ENCODE assay signal across 16 cellular contexts in the genomic region with DNA sequence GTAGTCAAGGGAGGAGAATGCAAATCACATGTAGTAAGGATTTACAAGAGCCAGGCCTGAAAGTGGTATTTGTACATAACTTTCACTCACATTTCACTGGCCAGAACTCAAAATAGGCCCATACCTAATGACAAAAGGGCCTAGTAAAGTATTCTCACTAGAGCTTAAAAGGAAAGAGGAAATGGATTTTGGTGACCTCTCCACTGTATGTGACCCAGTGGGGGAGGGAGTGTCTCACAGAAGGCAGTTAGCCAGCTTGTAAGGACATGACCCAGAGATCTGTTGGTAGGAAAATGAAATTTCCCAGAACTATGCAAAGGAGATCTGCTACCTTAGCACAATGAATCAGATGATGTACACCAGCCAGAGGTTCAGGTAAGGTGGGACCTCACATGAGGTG.
DNase-seq lines count a peak whose midpoint lies in the region; ATAC-seq, FAIRE-seq and TF ChIP-seq lines count a peak whose summit lies in the region.
"Had no signal": no experiment of that assay in that cellular context is flagged by ENCODE, and none has a peak within 500 bp of the region (broad histone marks: within the 10 kb centered on the region; RNA-seq: fewer than 3 reads in every experiment).

No MANE protein-coding gene starts in this region.

- in situ Hi-C loops in HepG2 (cut with HindIII; ENCODE audit: extremely low pct_ligation_motif_present, low pct_unique_long_range_greater_than_20kb), result no loop called here
- in situ Hi-C loops in GM13976 (cut with MboI; ENCODE audit: low sequenced_read_pairs, unreplicated experiment), result no loop called here

- TF ChIP-seq EP300 in HepG2 (IDR thresholded peaks at IDR 0.05; ENCODE audit: low read depth in 2 of 2, low read length in 2 of 2), result no peak
- no peak for TF ChIP-seq EP300 in HepG2 (CRISPR knock-in tag; IDR thresholded peaks at IDR 0.05; ENCODE audit: borderline replicate concordance)

- H3K27ac ChIP-seq in liver (ENCODE audit: low read depth in 1 of 2, low read length in 2 of 2) (no peak overlapping the region), HepG2 (ENCODE audit: extremely low read length, insufficient read depth, low read length) (no peak overlapping the region)
- H3K27ac ChIP-seq: BLaER1, HL-60 had no signal

- no peak overlapping the region for H3K9ac ChIP-seq in liver (ENCODE audit: low read depth in 1 of 2, low read length in 2 of 2)
- H3K9ac ChIP-seq in HepG2 (ENCODE audit: insufficient read depth, low read depth, low read length), result no peak overlapping the region
- H3K9ac ChIP-seq: BLaER1 had no signal

- no peaks in the 10 kb centered on the region for H3K36me3 Mint-ChIP-seq in neural crest cell (ENCODE audit: low read depth)
- H3K36me3 Mint-ChIP-seq: CD14-positive monocyte; CD4-positive, alpha-beta memory T cell had no signal

- CTCF ChIA-PET in HepG2 (lab: Yijun Ruan, JAX; ENCODE audit: low intra/inter-chr PET ratio, low total read pairs), result no interaction called here

- H3K27me3 ChIP-seq in liver (ENCODE audit: control insufficient read depth in 4 of 4, insufficient read depth in 4 of 4, low read length in 3 of 4), result no peaks in the 10 kb centered on the region
- 0 out of 5 replicates have a peak, but pooled peaks cover 0 to 3% of the 10 kb centered on the region in 2 experiments for H3K27me3 ChIP-seq in HepG2 (ENCODE audit: control insufficient read depth in 1 of 2, insufficient read depth in 2 of 2, low read length in 2 of 2)
- H3K27me3 ChIP-seq: BLaER1 had no signal

- H3K4me1 ChIP-seq in liver (ENCODE audit: control insufficient read depth in 4 of 4, insufficient read depth in 4 of 4, low read length in 3 of 4) (no peaks in the 10 kb centered on the region), HepG2 (ENCODE audit: insufficient read depth, low read length) (no peaks in the 10 kb centered on the region)
- H3K4me1 ChIP-seq: BLaER1, HAP-1 had no signal

- no peaks in the 10 kb centered on the region; the same call in 1 of the 2 replicates for H4K20me1 ChIP-seq in HepG2 (ENCODE audit: insufficient read depth, low read length)
- H4K20me1 ChIP-seq: BLaER1 had no signal

- intact Hi-C loops in HepG2 (cut with micrococcal nuclease; ENCODE audit: unreplicated experiment), result no loop called here

- H3K4me2 ChIP-seq in HepG2 (ENCODE audit: low read depth, low read length), result no peak overlapping the region
- H3K4me2 ChIP-seq: BLaER1 had no signal

- H2AFZ ChIP-seq in HepG2 (ENCODE audit: low read length), result no peak overlapping the region

- no peaks in the 10 kb centered on the region for H3K79me2 ChIP-seq in HepG2 (ENCODE audit: insufficient read depth, low read length)

- H3K4me1 Mint-ChIP-seq in neural crest cell, result no peaks in the 10 kb centered on the region
- H3K4me1 Mint-ChIP-seq: CD14-positive monocyte; CD4-positive, alpha-beta memory T cell had no signal

- H3K4me3 Mint-ChIP-seq in neural crest cell, result no peak overlapping the region
- H3K4me3 Mint-ChIP-seq: CD14-positive monocyte; CD4-positive, alpha-beta memory T cell had no signal

- no peak overlapping the region for H3K4me3 ChIP-seq in liver (ENCODE audit: low read depth in 1 of 3, low read length in 3 of 3)
- no peak overlapping the region for H3K4me3 ChIP-seq in HepG2 (replicated peaks in 1 of 3; ENCODE audit: insufficient read depth in 1 of 3, low read depth in 2 of 3, low read length in 3 of 3)
- H3K4me3 ChIP-seq: BLaER1, HAP-1 had no signal

- TF ChIP-seq RAD21 in liver (IDR thresholded peaks at IDR 0.05), result peak in 1 of 2 donors; percentile 8
- no peak for TF ChIP-seq RAD21 in HepG2 (CRISPR knock-in tag; IDR thresholded peaks at IDR 0.05)

- peaks cover 37% of the 10 kb centered on the region for H3K27me3 Mint-ChIP-seq in neural crest cell (ENCODE audit: low read depth)
- H3K27me3 Mint-ChIP-seq: CD4-positive, alpha-beta memory T cell had no signal

- FAIRE-seq in HepG2 (lab: Jason Lieb, UNC), result no peak
- FAIRE-seq: GM19239, H1 had no signal

- TF ChIP-seq POLR2A in HepG2 (IDR thresholded peaks at IDR 0.05; ENCODE audit: insufficient read depth in 1 of 2, low read depth in 2 of 2, low read length in 2 of 2), result no peak

- DNase-seq in HepG2 (ENCODE audit: low spot score) (no peak), iPS-NIHi11 (ENCODE audit: low spot score) (peak; percentile 11), neural crest cell (ENCODE audit: low read depth, low spot score) (no peak), D341Med (ENCODE audit: low spot score) (no peak), GM13976 (ENCODE audit: low spot score) (no peak)
- DNase-seq: 8988T; CD4-positive, alpha-beta memory T cell; GF-D8 had no signal

- no peak for TF ChIP-seq CTCF in liver (IDR thresholded peaks at IDR 0.05; ENCODE audit: low read depth, low read length, missing input control)
- no peak for TF ChIP-seq CTCF in HepG2 (CRISPR knock-in tag; IDR thresholded peaks at IDR 0.05)
- TF ChIP-seq CTCF in neural crest cell (conservative IDR thresholded peaks at IDR 0.05), result no peak
- no peak for TF ChIP-seq CTCF in GM13976 (IDR thresholded peaks at IDR 0.05; ENCODE audit: borderline replicate concordance, control extremely low read depth, extremely low read depth, insufficient read depth, missing control alignments)

- H3K9me3 ChIP-seq in liver (ENCODE audit: control insufficient read depth in 4 of 4, low read length in 3 of 4) (no peaks in the 10 kb centered on the region), HepG2 (ENCODE audit: low read length) (no peaks in the 10 kb centered on the region)

- BruUV-seq in HepG2 (replicated peaks; lab: Mats Ljungman, UMichigan), result no TSS peak

- ATAC-seq in HepG2, result no peak
- ATAC-seq in GM18520 (IDR thresholded peaks at IDR 0.05; ENCODE audit: unreplicated experiment), result no peak

- peak overlapping the region; percentile 15 for H3K27ac Mint-ChIP-seq in neural crest cell (ENCODE audit: unreplicated experiment)
- H3K27ac Mint-ChIP-seq: CD4-positive, alpha-beta memory T cell had no signal

- POLR2A ChIA-PET in HepG2 (lab: Yijun Ruan, JAX), result no interaction called here

- peaks cover 10% of the 10 kb centered on the region for H3K9me3 Mint-ChIP-seq in neural crest cell

- H3K36me3 ChIP-seq in liver (ENCODE audit: control insufficient read depth in 4 of 4, insufficient read depth in 3 of 4, low read depth in 1 of 4, low read length in 3 of 4) (no peaks in the 10 kb centered on the region), HepG2 (replicated peaks in 1 of 2; ENCODE audit: control insufficient read depth in 1 of 2, insufficient read depth in 2 of 2, low read length in 2 of 2) (no peaks in the 10 kb centered on the region)
- H3K36me3 ChIP-seq: BLaER1, HAP-1 had no signal

TF ChIP-seq in liver, 16 proteins besides CTCF, POLR2A, EP300 and RAD21 (continues in another document):
- TF ChIP-seq YY1 (IDR thresholded peaks at IDR 0.05) (no peak), RXRA (IDR thresholded peaks at IDR 0.05) (peak; percentile 48 to 49), SP1 (IDR thresholded peaks at IDR 0.05) (no peak), JUND (IDR thresholded peaks at IDR 0.05) (no peak)
- TF ChIP-seq, protein P1, sequence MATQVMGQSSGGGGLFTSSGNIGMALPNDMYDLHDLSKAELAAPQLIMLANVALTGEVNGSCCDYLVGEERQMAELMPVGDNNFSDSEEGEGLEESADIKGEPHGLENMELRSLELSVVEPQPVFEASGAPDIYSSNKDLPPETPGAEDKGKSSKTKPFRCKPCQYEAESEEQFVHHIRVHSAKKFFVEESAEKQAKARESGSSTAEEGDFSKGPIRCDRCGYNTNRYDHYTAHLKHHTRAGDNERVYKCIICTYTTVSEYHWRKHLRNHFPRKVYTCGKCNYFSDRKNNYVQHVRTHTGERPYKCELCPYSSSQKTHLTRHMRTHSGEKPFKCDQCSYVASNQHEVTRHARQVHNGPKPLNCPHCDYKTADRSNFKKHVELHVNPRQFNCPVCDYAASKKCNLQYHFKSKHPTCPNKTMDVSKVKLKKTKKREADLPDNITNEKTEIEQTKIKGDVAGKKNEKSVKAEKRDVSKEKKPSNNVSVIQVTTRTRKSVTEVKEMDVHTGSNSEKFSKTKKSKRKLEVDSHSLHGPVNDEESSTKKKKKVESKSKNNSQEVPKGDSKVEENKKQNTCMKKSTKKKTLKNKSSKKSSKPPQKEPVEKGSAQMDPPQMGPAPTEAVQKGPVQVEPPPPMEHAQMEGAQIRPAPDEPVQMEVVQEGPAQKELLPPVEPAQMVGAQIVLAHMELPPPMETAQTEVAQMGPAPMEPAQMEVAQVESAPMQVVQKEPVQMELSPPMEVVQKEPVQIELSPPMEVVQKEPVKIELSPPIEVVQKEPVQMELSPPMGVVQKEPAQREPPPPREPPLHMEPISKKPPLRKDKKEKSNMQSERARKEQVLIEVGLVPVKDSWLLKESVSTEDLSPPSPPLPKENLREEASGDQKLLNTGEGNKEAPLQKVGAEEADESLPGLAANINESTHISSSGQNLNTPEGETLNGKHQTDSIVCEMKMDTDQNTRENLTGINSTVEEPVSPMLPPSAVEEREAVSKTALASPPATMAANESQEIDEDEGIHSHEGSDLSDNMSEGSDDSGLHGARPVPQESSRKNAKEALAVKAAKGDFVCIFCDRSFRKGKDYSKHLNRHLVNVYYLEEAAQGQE (IDR thresholded peaks at IDR 0.05), result no peak

TF ChIP-seq in HepG2, 621 proteins besides CTCF, POLR2A, EP300 and RAD21:
- TF ChIP-seq SP140L (CRISPR knock-in tag; IDR thresholded peaks at IDR 0.05; ENCODE audit: borderline replicate concordance), result no peak
- TF ChIP-seq TEAD2 (CRISPR knock-in tag; IDR thresholded peaks at IDR 0.05), result no peak
- TF ChIP-seq ATRX (CRISPR knock-in tag; IDR thresholded peaks at IDR 0.05; ENCODE audit: borderline replicate concordance), result no peak
- TF ChIP-seq ZSCAN21 (CRISPR knock-in tag; IDR thresholded peaks at IDR 0.05; ENCODE audit: borderline replicate concordance), result no peak
- TF ChIP-seq GZF1 (CRISPR knock-in tag; IDR thresholded peaks at IDR 0.05), result no peak
